ENCODE assay signal across 13 cellular contexts in genomic region chr14:68723808-68724268, GRCh38.
"Had no signal": no experiment of that assay in that cellular context is flagged by ENCODE, and none has a peak within 500 bp of the region (broad histone marks: within the 10 kb centered on the region; RNA-seq: fewer than 3 reads in every experiment).

No MANE protein-coding gene starts in this region.

- H3K4me3 ChIP-seq: colonic mucosa, skin epidermis, tibial artery had no signal

- DNase-seq: activated CD4-positive, alpha-beta memory T cell treated with anti-CD3 and anti-CD28 coated beads, Interleukin-2, amount 10 ng/mL, durations not matched to agents 7 days and 5 days; activated CD4-positive, alpha-beta T cell treated with anti-CD3 and anti-CD28 coated beads for 36 hours; activated T-cell treated with anti-CD3 and anti-CD28 coated beads, Interleukin-2, amount 50 U/mL, for 72 hours; caudate nucleus; colonic mucosa; effector CD4-positive, alpha-beta T cell; hippocampal formation; mammary epithelial cell; T-helper 1 cell; tibial artery had no signal

- ATAC-seq: activated CD4-positive, alpha-beta T cell treated with anti-CD3 and anti-CD28 coated beads for 36 hours; activated T-cell treated with anti-CD3 and anti-CD28 coated beads, Interleukin-2, amount 50 U/mL, for 72 hours; natural killer cell treated with Interleukin-12 subunit alpha and Interleukin-12 subunit beta and Interleukin-15 and Interleukin-18, amount 100 ng/mL, for 72 hours had no signal

- H3K9me3 ChIP-seq: colonic mucosa, tibial artery had no signal

- H3K27me3 ChIP-seq: colonic mucosa, tibial artery had no signal

- H3K27ac ChIP-seq: colonic mucosa, skin epidermis, tibial artery, VCaP had no signal

- H3K36me3 ChIP-seq: colonic mucosa, tibial artery had no signal

- H3K4me1 ChIP-seq: colonic mucosa, tibial artery had no signal
